9 cellular contexts compared by ENCODE assay signal in the genomic region with DNA sequence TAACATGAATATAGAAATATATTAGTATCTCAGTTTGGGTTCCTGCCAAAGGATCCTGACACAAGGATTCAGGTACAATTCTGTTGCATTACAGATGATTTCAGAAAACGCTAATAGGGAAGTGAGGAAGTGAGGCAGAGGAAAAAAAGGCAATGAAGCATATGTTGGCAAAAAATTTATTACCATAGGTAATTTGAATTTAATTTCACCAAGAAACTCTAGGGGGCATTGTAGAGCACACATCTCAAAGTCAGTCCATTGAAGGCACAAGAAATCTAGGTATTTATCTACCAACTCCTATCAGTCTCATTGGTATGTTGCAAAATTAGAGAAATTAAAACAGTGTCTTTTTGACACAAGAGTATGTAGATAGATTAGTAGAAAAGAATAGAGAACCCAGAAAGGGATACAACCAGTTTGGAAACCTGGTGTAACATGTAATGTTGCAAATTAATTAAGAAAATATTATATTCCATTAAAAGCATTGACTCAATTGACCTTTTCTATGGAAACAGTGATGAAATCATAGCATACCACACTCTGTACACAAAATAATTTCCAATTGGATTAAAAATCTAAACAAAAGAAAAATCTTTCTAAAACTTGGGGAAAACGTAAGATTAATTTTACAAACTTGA.
DNase-seq lines count a peak whose midpoint lies in the region; ATAC-seq and TF ChIP-seq lines count a peak whose summit lies in the region.
"Had no signal": no experiment of that assay in that cellular context is flagged by ENCODE, and none has a peak within 500 bp of the region (broad histone marks: within the 10 kb centered on the region; RNA-seq: fewer than 3 reads in every experiment).

No MANE protein-coding gene starts in this region.

- no peak overlapping the region for H3K27ac Mint-ChIP-seq in MCF 10A (ENCODE audit: low read depth, unreplicated experiment)
- no peak overlapping the region for H3K27ac Mint-ChIP-seq in naive thymus-derived CD8-positive, alpha-beta T cell
- H3K27ac Mint-ChIP-seq: memory B cell had no signal

- POLR2A ChIA-PET in MCF 10A (lab: Yijun Ruan, JAX): no interaction called here
- POLR2A ChIA-PET in naive thymus-derived CD8-positive, alpha-beta T cell (lab: Charles Lee): no interaction called here

- H3K9me3 Mint-ChIP-seq in MCF 10A (ENCODE audit: unreplicated experiment): peaks cover 15% of the 10 kb centered on the region
- peaks cover 0 to 10% (median 2%) of the 10 kb centered on the region in 9 donors for H3K9me3 Mint-ChIP-seq in naive thymus-derived CD8-positive, alpha-beta T cell

- CTCF ChIA-PET in MCF 10A (lab: Yijun Ruan, JAX): interaction anchor here (0.8 kb wide), 1 partner anchor 1073 kb away, joined by 3 read pairs; no protein-coding TSS in a partner anchor

- 69 to 70% methylated on average over 2 of the region's 2 CpGs for WGBS in testis, 2 donors

- no peaks in the 10 kb centered on the region for H3K9me3 ChIP-seq in breast epithelium
- H3K9me3 ChIP-seq in testis: no peaks in the 10 kb centered on the region

- intact Hi-C loops in MCF 10A (cut with micrococcal nuclease) (no loop called here), breast epithelium (cut with DNase I; ENCODE audit: low total_unique reads) (no loop called here), testis (cut with DNase I; ENCODE audit: low total_unique reads) (no loop called here)

- H3K4me1 Mint-ChIP-seq in MCF 10A (ENCODE audit: insufficient read depth, unreplicated experiment): no peaks in the 10 kb centered on the region
- H3K4me1 Mint-ChIP-seq in naive thymus-derived CD8-positive, alpha-beta T cell: no peaks in the 10 kb centered on the region
- H3K4me1 Mint-ChIP-seq: memory B cell had no signal

- no peaks in the 10 kb centered on the region for H3K27me3 ChIP-seq in breast epithelium
- no peaks in the 10 kb centered on the region for H3K27me3 ChIP-seq in testis

- DNase-seq in MCF 10A (ENCODE audit: unreplicated experiment) (peak; percentile 53), breast epithelium (ENCODE audit: low spot score in 2 of 2) (no peak), NCI-H226 (peak; percentile 16), dermis microvascular lymphatic vessel endothelial cell (ENCODE audit: low read depth in 2 of 2) (peak; percentile 5 to 26), testis (no peak)
- DNase-seq in activated naive CD4-positive, alpha-beta T cell (lab: John Stamatoyannopoulos, UW): no peak
- no peak for DNase-seq in naive thymus-derived CD8-positive, alpha-beta T cell

- H3K4me3 Mint-ChIP-seq in MCF 10A (ENCODE audit: unreplicated experiment): no peak overlapping the region
- H3K4me3 Mint-ChIP-seq in naive thymus-derived CD8-positive, alpha-beta T cell: no peak overlapping the region
- H3K4me3 Mint-ChIP-seq: memory B cell had no signal

- H3K36me3 Mint-ChIP-seq in MCF 10A (ENCODE audit: insufficient read depth, unreplicated experiment): no peaks in the 10 kb centered on the region
- no peaks in the 10 kb centered on the region for H3K36me3 Mint-ChIP-seq in naive thymus-derived CD8-positive, alpha-beta T cell
- H3K36me3 Mint-ChIP-seq: memory B cell had no signal

- H3K4me3 ChIP-seq in breast epithelium: no peak overlapping the region
- H3K4me3 ChIP-seq in testis: no peak overlapping the region

- ATAC-seq in HG02642 (IDR thresholded peaks at IDR 0.05; ENCODE audit: poor library complexity, unreplicated experiment): no peak
- no peak for ATAC-seq in naive thymus-derived CD8-positive, alpha-beta T cell

- TF ChIP-seq CTCF in MCF 10A (IDR thresholded peaks at IDR 0.05; ENCODE audit: unreplicated experiment) (peak; percentile 47), breast epithelium (IDR thresholded peaks at IDR 0.05) (no peak), testis (IDR thresholded peaks at IDR 0.05) (peak in 2 of 3 experiments; percentile 42 to 47)

- no peak overlapping the region for H3K27ac ChIP-seq in breast epithelium
- H3K27ac ChIP-seq in testis: no peak overlapping the region

- no peak for TF ChIP-seq POLR2A in breast epithelium (IDR thresholded peaks at IDR 0.05)
- no peak for TF ChIP-seq POLR2A in testis (IDR thresholded peaks at IDR 0.05)

- no TSS peak for BruUV-seq in MCF 10A (replicated peaks; lab: Mats Ljungman, UMichigan)

- H3K36me3 ChIP-seq in breast epithelium (no peaks in the 10 kb centered on the region), testis (ENCODE audit: low read depth, missing control alignments) (no peaks in the 10 kb centered on the region)

- no peaks in the 10 kb centered on the region for H3K27me3 Mint-ChIP-seq in MCF 10A (ENCODE audit: insufficient read depth, unreplicated experiment)
- H3K27me3 Mint-ChIP-seq in naive thymus-derived CD8-positive, alpha-beta T cell: no peaks in the 10 kb centered on the region
- H3K27me3 Mint-ChIP-seq: memory B cell had no signal

- no peaks in the 10 kb centered on the region for H3K4me1 ChIP-seq in breast epithelium
- no peaks in the 10 kb centered on the region for H3K4me1 ChIP-seq in testis

Comparison
In these comparisons a context has a peak if more than half of its experiments do, and no peak if none do; other contexts are left out.
1. DNase-seq: peak in MCF 10A (single experiment), NCI-H226 (single experiment) and dermis microvascular lymphatic vessel endothelial cell (2 of 2); none in breast epithelium (0 of 2), testis (single experiment), activated naive CD4-positive, alpha-beta T cell (0 of 4) and naive thymus-derived CD8-positive, alpha-beta T cell (0 of 10).
2. CTCF ChIP-seq: peak in MCF 10A (single experiment) and testis (2 of 3); none in breast epithelium (0 of 3).